ENCODE assay signal across 2 cellular contexts in the genomic region with DNA sequence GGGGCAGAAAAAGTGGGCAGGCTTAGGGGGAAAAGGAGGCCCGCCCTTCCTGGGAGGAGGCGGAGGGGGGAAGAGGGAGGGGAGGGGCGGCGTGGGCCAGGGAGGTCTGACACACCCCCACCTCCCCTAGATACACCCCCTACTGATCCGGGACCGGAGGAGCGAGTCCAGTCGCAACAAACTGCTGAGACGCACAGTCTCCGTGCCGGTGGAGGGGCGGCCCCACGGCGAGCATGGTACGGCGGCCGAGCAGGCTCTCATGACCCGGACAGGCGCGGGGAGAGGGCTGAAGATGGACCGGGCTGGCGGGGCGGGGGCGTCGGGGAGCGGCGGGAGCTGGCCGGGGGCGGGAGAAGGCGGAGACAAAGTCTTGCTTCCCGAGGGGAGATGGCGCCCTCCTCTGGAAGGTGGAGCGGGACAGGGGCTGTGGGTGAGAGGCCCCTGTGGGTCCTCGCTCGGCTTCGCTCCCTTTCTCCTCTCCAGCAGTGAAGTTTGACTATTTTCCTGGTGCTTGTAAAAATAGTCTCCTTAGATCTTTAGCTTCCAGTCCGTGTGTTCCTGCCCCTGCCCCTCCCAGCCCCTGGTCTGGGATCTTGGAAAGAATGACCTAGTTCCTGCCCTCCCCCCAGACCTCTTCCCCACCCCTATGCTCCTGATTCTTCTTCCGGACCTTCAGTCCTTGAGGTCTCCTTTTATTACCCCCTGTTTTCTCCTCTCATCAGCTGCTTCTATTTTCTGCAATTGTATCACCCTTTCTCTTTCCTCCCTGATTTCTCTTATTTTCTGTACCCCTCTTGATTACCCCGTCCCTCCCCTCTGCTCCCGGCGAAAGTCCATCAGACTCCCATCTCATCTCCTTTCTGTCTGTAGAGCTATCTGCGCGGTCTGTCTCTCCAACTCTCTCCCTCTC.
TF ChIP-seq lines count a peak whose summit lies in the region.

No MANE protein-coding gene starts in this region.

TF ChIP-seq in A549, 52 proteins besides CTCF, POLR2A, EP300 and RAD21 (continued from another document):
- TF ChIP-seq MYC (IDR thresholded peaks at IDR 0.05; ENCODE audit: borderline replicate concordance, low read length) (peak; percentile 74; the same call in 1 of the 2 replicates), HOXB5 (CRISPR knock-in tag; IDR thresholded peaks at IDR 0.05) (no peak), JUN (IDR thresholded peaks at IDR 0.05) (0 out of 5 replicates have a peak, but pooled peaks of 1 of the 2 experiments have one; percentile 42), PHF8 (IDR thresholded peaks at IDR 0.05; ENCODE audit: borderline replicate concordance, low read depth) (peak; percentile 37; the same call in 1 of the 2 replicates)
- TF ChIP-seq, protein P1, sequence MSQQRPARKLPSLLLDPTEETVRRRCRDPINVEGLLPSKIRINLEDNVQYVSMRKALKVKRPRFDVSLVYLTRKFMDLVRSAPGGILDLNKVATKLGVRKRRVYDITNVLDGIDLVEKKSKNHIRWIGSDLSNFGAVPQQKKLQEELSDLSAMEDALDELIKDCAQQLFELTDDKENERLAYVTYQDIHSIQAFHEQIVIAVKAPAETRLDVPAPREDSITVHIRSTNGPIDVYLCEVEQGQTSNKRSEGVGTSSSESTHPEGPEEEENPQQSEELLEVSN (IDR thresholded peaks at IDR 0.05; ENCODE audit: borderline replicate concordance, low read depth): peak; percentile 60
- TF ChIP-seq, protein P2, sequence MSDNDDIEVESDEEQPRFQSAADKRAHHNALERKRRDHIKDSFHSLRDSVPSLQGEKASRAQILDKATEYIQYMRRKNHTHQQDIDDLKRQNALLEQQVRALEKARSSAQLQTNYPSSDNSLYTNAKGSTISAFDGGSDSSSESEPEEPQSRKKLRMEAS (IDR thresholded peaks at IDR 0.05): peak; percentile 88
TF ChIP-seq in A549: peak in this region for 8.

TF ChIP-seq in Ishikawa, 13 proteins besides CTCF, POLR2A, EP300 and RAD21 (continued from another document):
- TF ChIP-seq, protein P3, sequence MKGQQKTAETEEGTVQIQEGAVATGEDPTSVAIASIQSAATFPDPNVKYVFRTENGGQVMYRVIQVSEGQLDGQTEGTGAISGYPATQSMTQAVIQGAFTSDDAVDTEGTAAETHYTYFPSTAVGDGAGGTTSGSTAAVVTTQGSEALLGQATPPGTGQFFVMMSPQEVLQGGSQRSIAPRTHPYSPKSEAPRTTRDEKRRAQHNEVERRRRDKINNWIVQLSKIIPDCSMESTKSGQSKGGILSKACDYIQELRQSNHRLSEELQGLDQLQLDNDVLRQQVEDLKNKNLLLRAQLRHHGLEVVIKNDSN (IDR thresholded peaks at IDR 0.05): 0 out of 2 replicates have a peak, but pooled peaks have one; percentile 11
- TF ChIP-seq ZBTB7A (IDR thresholded peaks at IDR 0.05; ENCODE audit: low read depth) (peak; percentile 28), TCF12 (IDR thresholded peaks at IDR 0.05; ENCODE audit: low read depth) (no peak)
- TF ChIP-seq, protein P2 (IDR thresholded peaks at IDR 0.05): peak; percentile 94
